Comparison of ENCODE assay signal across 21 cellular contexts in the genomic region with DNA sequence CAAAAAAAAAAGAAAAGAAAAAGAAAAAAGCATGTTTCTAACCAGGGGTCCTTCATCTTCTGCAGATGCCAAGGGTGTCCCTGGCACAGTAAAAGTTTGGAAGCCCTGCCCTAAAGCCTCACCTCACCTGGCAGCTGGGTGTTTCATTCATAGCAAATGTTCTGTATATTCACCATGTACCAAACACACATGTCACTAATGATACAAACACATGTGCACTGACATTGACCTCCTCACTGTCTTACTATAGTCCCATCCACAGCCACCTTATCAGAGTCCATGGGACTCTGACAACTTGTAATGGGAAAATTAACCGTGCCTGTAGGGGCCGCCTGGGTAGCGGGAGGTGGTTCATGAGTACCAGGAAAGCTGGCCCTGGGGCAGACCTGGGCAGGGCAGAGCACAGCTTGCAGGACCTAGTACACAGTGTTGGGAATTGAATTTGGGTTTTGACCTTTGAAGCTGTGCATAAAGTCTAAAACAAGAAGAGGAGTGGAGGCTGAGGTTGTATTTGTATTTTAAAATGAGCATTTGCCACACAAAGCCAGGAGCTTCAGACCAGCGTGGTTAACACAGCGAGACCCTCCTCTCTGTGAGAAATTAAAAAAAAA. TPM values are rescaled to one million over a fixed set of nuclear protein-coding genes. Genes with fewer than 3 reads are reported as not detected.
DNase-seq lines count a peak whose midpoint lies in the region; ATAC-seq, FAIRE-seq and TF ChIP-seq lines count a peak whose summit lies in the region.
"Had no signal": no experiment of that assay in that cellular context is flagged by ENCODE, and none has a peak within 500 bp of the region (broad histone marks: within the 10 kb centered on the region; RNA-seq: fewer than 3 reads in every experiment).

No MANE protein-coding gene starts in this region.

- H3K9ac ChIP-seq in H1 (replicated peaks in 1 of 4; ENCODE audit: extremely low read depth in 1 of 4, low read depth in 3 of 4, low read length in 3 of 4) = no peak overlapping the region
- H3K9ac ChIP-seq: GM23248 had no signal

- H2AK5ac ChIP-seq in H1 (ENCODE audit: low read depth, low read length) = no peak overlapping the region

- no peak overlapping the region for H2BK5ac ChIP-seq in H1 (ENCODE audit: low read depth, low read length)

- no peak overlapping the region for H4K91ac ChIP-seq in H1 (replicated peaks; ENCODE audit: insufficient read length, low read length)

- H3K4ac ChIP-seq in H1 (replicated peaks; ENCODE audit: insufficient read length, low read depth, low read length) = no peak overlapping the region

- H3K9me3 ChIP-seq in H1 (ENCODE audit: insufficient read depth in 2 of 2, low read depth in 1 of 2, low read length in 1 of 2) (no peaks in the 10 kb centered on the region), right lobe of liver (no peaks in the 10 kb centered on the region)
- H3K9me3 ChIP-seq: BE2C, Caco-2 had no signal

- H3K36me3 ChIP-seq in GM23338 (ENCODE audit: insufficient read depth) (peaks cover 5% of the 10 kb centered on the region; the same call in 1 of the 2 replicates), H1 (ENCODE audit: control insufficient read depth in 2 of 4, insufficient read depth in 4 of 4, low read length in 3 of 4) (peaks cover 0 to 5% (median 0%) of the 10 kb centered on the region in 4 experiments; a peak in 1 of 8 replicates), right lobe of liver (no peaks in the 10 kb centered on the region)

- DNase-seq in GM23338 (ENCODE audit: low spot score) (no peak), H1 (ENCODE audit: low read depth in 1 of 2, low spot score in 2 of 2) (no peak), right lobe of liver (peak; percentile 79 to 89 (median 88)), NAMALWA (ENCODE audit: low spot score) (no peak)
- DNase-seq: ACHN; BE2C; Caco-2; CD4-positive, CD25-positive, alpha-beta regulatory T cell; DMS79; GDM1; GM23248; H7; HFFc6; KG1 had no signal

- H3K27me3 ChIP-seq in GM23338 (ENCODE audit: insufficient read depth) (peaks cover 11% of the 10 kb centered on the region; the same call in 1 of the 2 replicates), H1 (replicated peaks in 1 of 4; ENCODE audit: control insufficient read depth in 3 of 4, extremely low read depth in 1 of 4, insufficient read depth in 3 of 4, low read length in 3 of 4) (peaks cover 0 to 5% (median 2%) of the 10 kb centered on the region in 4 experiments; a peak in 2 of 7 replicates), right lobe of liver (no peaks in the 10 kb centered on the region)
- H3K27me3 ChIP-seq: BE2C had no signal

- no peaks in the 10 kb centered on the region for H3K9me2 ChIP-seq in GM23338 (ENCODE audit: insufficient read depth)

- TF ChIP-seq RAD21 in H1 (IDR thresholded peaks at IDR 0.05 in 1 of 2, conservative IDR thresholded peaks at IDR 0.05 in 1 of 2; ENCODE audit: low read depth in 2 of 2, low read length in 2 of 2) = no peak

- H3K27ac Mint-ChIP-seq in GM23338 = no peak overlapping the region
- H3K27ac Mint-ChIP-seq: CD4-positive, CD25-positive, alpha-beta regulatory T cell; HFFc6 had no signal

- H4K5ac ChIP-seq in H1 (ENCODE audit: insufficient read length, low read depth, low read length) = no peak overlapping the region

- no peak overlapping the region for H3K4me3 Mint-ChIP-seq in GM23338
- H3K4me3 Mint-ChIP-seq: HFFc6 had no signal

- peak overlapping the region; percentile 48 for H3K4me2 ChIP-seq in GM23338
- H3K4me2 ChIP-seq in H1 (ENCODE audit: insufficient read depth in 1 of 2, low read depth in 2 of 2, low read length in 2 of 2) = peak overlapping the region in 1 of 2 experiments; percentile 42; a peak in 1 of 4 replicates

- H2BK12ac ChIP-seq in H1 (ENCODE audit: low read depth, low read length) = no peak overlapping the region

- no peaks in the 10 kb centered on the region for H3K79me1 ChIP-seq in H1 (ENCODE audit: low read depth, low read length)

- TF ChIP-seq CTCF in GM23338 (conservative IDR thresholded peaks at IDR 0.05; ENCODE audit: low read depth in 2 of 2) = no peak
- no peak for TF ChIP-seq CTCF in H1 (IDR thresholded peaks at IDR 0.05; ENCODE audit: control extremely low read depth in 1 of 3, insufficient read depth in 1 of 3, low read depth in 1 of 3, low read length in 3 of 3)
- peak in 3 of 4 donors; percentile 5 to 32 (median 15) for TF ChIP-seq CTCF in right lobe of liver (IDR thresholded peaks at IDR 0.05)

- H3K14ac ChIP-seq in H1 (ENCODE audit: insufficient read length) = no peak overlapping the region

- no peak for FAIRE-seq in H1 (lab: Jason Lieb, UNC)
- FAIRE-seq: D721Med, HTR-8/SVneo had no signal

- H3K9me3 Mint-ChIP-seq in GM23338 = no peaks in the 10 kb centered on the region
- H3K9me3 Mint-ChIP-seq: CD4-positive, CD25-positive, alpha-beta regulatory T cell; HFFc6; IgD-negative memory B cell had no signal

- peaks cover 3% of the 10 kb centered on the region; the same call in 1 of the 2 replicates for H3K79me2 ChIP-seq in GM23338 (replicated peaks; ENCODE audit: insufficient read depth)
- H3K79me2 ChIP-seq in H1 (ENCODE audit: control insufficient read depth in 1 of 2, insufficient read depth in 2 of 2, low read length in 2 of 2) = no peaks in the 10 kb centered on the region; a peak in 1 of 4 replicates

- no peak overlapping the region for H2BK15ac ChIP-seq in H1 (ENCODE audit: low read length)

- H2BK20ac ChIP-seq in H1 (ENCODE audit: low read length) = 0 out of 2 replicates have a peak overlapping the region, but pooled peaks have one; percentile 61

- ATAC-seq in GM23338 (no peak), right lobe of liver (peak; percentile 78 to 93 (median 86)), GM21576 (IDR thresholded peaks at IDR 0.05; ENCODE audit: unreplicated experiment) (no peak), GM18858 (IDR thresholded peaks at IDR 0.05; ENCODE audit: unreplicated experiment) (no peak)
- ATAC-seq: HCT116 had no signal

- TF ChIP-seq EP300 in H1 (IDR thresholded peaks at IDR 0.05; ENCODE audit: borderline replicate concordance in 1 of 2, low read depth in 2 of 2, low read length in 2 of 2) = no peak

- H3K27ac ChIP-seq in GM23338 (ENCODE audit: low read depth) = 0 out of 2 replicates have a peak overlapping the region, but pooled peaks have one; percentile 33
- H3K27ac ChIP-seq in H1 (ENCODE audit: low read depth, low read length) = no peak overlapping the region
- peak overlapping the region in 2 of 3 donors; percentile 32 to 77 for H3K27ac ChIP-seq in right lobe of liver
- H3K27ac ChIP-seq: GM23248 had no signal

- peaks cover 22% of the 10 kb centered on the region for H3K4me1 Mint-ChIP-seq in GM23338

- CTCF ChIA-PET in H1 (lab: Charles Lee; ENCODE audit: partially characterized antibody) = interaction anchor here (0.6 to 2.8 kb wide), 5 partner anchors 9 to 219 kb away, joined by 3 to 23 read pairs (median 3); no protein-coding TSS in a partner anchor

- H3K4me3 ChIP-seq in GM23338 (0 out of 2 replicates have a peak overlapping the region, but pooled peaks have one; percentile 13), H1 (ENCODE audit: extremely low read depth in 1 of 4, insufficient read depth in 2 of 4, low read depth in 3 of 4, low read length in 4 of 4) (no peak overlapping the region), right lobe of liver (no peak overlapping the region)
- H3K4me3 ChIP-seq: GM23248 had no signal

- peaks cover 22% of the 10 kb centered on the region for H3F3A ChIP-seq in GM23338 (replicated peaks; ENCODE audit: low read depth)

- H4K20me1 ChIP-seq in GM23338 (replicated peaks; ENCODE audit: insufficient read depth) (no peaks in the 10 kb centered on the region; the same call in 1 of the 2 replicates), H1 (replicated peaks in 1 of 2; ENCODE audit: control insufficient read depth in 1 of 2, insufficient read depth in 2 of 2, low read length in 2 of 2) (no peaks in the 10 kb centered on the region)

- H3K27me3 Mint-ChIP-seq in GM23338 (ENCODE audit: insufficient read depth, low read depth, poor library complexity) = peaks cover 23% of the 10 kb centered on the region
- H3K27me3 Mint-ChIP-seq: CD4-positive, CD25-positive, alpha-beta regulatory T cell; IgD-negative memory B cell had no signal

- intact Hi-C loops in right lobe of liver (cut with DNase I) = no loop called here

- H3K56ac ChIP-seq in H1 (replicated peaks; ENCODE audit: insufficient read length, low read depth, low read length) = no peak overlapping the region

- H4K8ac ChIP-seq in H1 (ENCODE audit: extremely low read depth, insufficient read depth, low read length) = no peak overlapping the region

- H3K36me3 Mint-ChIP-seq in GM23338 (ENCODE audit: low read depth) = peaks cover 32% of the 10 kb centered on the region
- H3K36me3 Mint-ChIP-seq: IgD-negative memory B cell had no signal

- H3K18ac ChIP-seq in H1 (ENCODE audit: extremely low read depth, low read length) = peak overlapping the region; percentile 32; the same call in 1 of the 2 replicates

- H3K23ac ChIP-seq in H1 (ENCODE audit: insufficient read length) = no peak overlapping the region

- POLR2A ChIA-PET in H1 (lab: Charles Lee; ENCODE audit: partially characterized antibody) = interaction anchor here (0.6 to 12.6 kb wide), 3 partner anchors 12 to 198 kb away, joined by 3 to 207 read pairs (median 5); a partner anchor contains a TSS

- no peak for TF ChIP-seq POLR2A in H1 (IDR thresholded peaks at IDR 0.05; ENCODE audit: control extremely low read depth in 1 of 2, low read depth in 2 of 2, low read length in 2 of 2)
- TF ChIP-seq POLR2A in right lobe of liver (IDR thresholded peaks at IDR 0.05) = no peak

- H3K4me1 ChIP-seq in GM23338 (ENCODE audit: insufficient read depth) = peaks cover 13% of the 10 kb centered on the region
- peaks cover 0 to 10% (median 6%) of the 10 kb centered on the region in 4 experiments; a peak in 6 of 7 replicates for H3K4me1 ChIP-seq in H1 (replicated peaks in 1 of 4; ENCODE audit: control insufficient read depth in 3 of 4, insufficient read depth in 4 of 4, low read length in 3 of 4)
- H3K4me1 ChIP-seq in right lobe of liver = peaks cover 0 to 26% (median 3%) of the 10 kb centered on the region in 4 donors
- H3K4me1 ChIP-seq: BE2C had no signal

- H2BK120ac ChIP-seq in H1 (replicated peaks; ENCODE audit: low read depth, low read length) = no peak overlapping the region

- H3K23me2 ChIP-seq in H1 (ENCODE audit: low read depth, low read length) = peaks cover 9% of the 10 kb centered on the region; the same call in 1 of the 2 replicates

- no peak overlapping the region for H2AFZ ChIP-seq in GM23338
- no peak overlapping the region for H2AFZ ChIP-seq in H1 (ENCODE audit: low read length)
- H2AFZ ChIP-seq: GM23248 had no signal

- WGBS in H1 (ENCODE audit: extremely low coverage in 1 of 2, insufficient coverage in 1 of 2, insufficient read length in 1 of 2, insufficient replicate concordance in 2 of 2, low coverage in 1 of 2, low lambda C conversion rate in 2 of 2, missing lambda C conversion rate in 1 of 2), 2 experiments = 80% methylated on average over 5 of the region's 5 CpGs; no CpG with 5 or more reads in 1 of the 2 experiments
- 49% methylated on average over 5 of the region's 5 CpGs for WGBS in right lobe of liver (ENCODE audit: insufficient coverage, low coverage, low lambda C conversion rate, missing lambda C conversion rate)

RNA-seq across cellular contexts. Expression of a gene that starts 6.4 kb away (rescaled TPM):
- total RNA-seq in GM23338 (2014; rRNA removed; shearing (Covaris generic)) = 101 and 102 TPM in 2 replicates
- polyA plus RNA-seq in GM23338 (2016; fragmentation: Nextera tagmentation; extraction: Ambion mirVana) = 32.3 and 37.7 TPM in 2 replicates
- 112 and 116 TPM in 2 replicates for total RNA-seq in H1 (2021; fragmentation: NEBNext Ultra II Directional; extraction: Animal tissue kit (Norgen Biotek cat#: 25700))
- polyA plus RNA-seq in H1 (2011; rRNA removed) = 128 and 182 TPM in 2 replicates
- polyA plus RNA-seq in H1 (2011; cell fraction: cytosol; rRNA removed) = 107 TPM
- polyA plus RNA-seq in H1 (2011; cell fraction: nucleus; rRNA removed) = 485 TPM
- polyA plus RNA-seq in H1 (2012, experiment 1 of 2) = 120 to 133 TPM (median 129 TPM) in 4 replicates
- polyA plus RNA-seq in H1 (2012, experiment 2 of 2) = 128 TPM
- 81.5 TPM for polyA plus RNA-seq in H1 (2013, experiment 1 of 2)
- 77.1 TPM for polyA plus RNA-seq in H1 (2013, experiment 2 of 2)
- polyA minus RNA-seq in H1 (2011; rRNA and poly(A)+ RNA removed) = 93.9 and 120 TPM in 2 replicates
- 99.0 TPM for polyA minus RNA-seq in H1 (2011; cell fraction: cytosol; rRNA and poly(A)+ RNA removed)
- polyA minus RNA-seq in H1 (2011; cell fraction: nucleus; rRNA and poly(A)+ RNA removed) = 145 TPM
- total RNA-seq in right lobe of liver = 100 to 1,000 TPM; 151 to 259 (median 181) TPM

RNA-seq across cellular contexts. Expression of a gene that starts 7.6 kb away (rescaled TPM):
- total RNA-seq in GM23338 (2014; rRNA removed; shearing (Covaris generic)) = 83.6 and 92.6 TPM in 2 replicates
- polyA plus RNA-seq in GM23338 (2016; fragmentation: Nextera tagmentation; extraction: Ambion mirVana) (52.5 and 58.0 TPM in 2 replicates), H1 (2011; rRNA removed) (70.6 and 78.6 TPM in 2 replicates)
- total RNA-seq in H1 (2021; fragmentation: NEBNext Ultra II Directional; extraction: Animal tissue kit (Norgen Biotek cat#: 25700)) = 98.6 and 110 TPM in 2 replicates
- 63.7 TPM for polyA plus RNA-seq in H1 (2011; cell fraction: cytosol; rRNA removed)
- 97.6 TPM for polyA plus RNA-seq in H1 (2011; cell fraction: nucleus; rRNA removed)
- polyA plus RNA-seq in H1 (2012, experiment 1 of 2) = 73.2 to 115 TPM (median 98.8 TPM) in 4 replicates
- 98.7 TPM for polyA plus RNA-seq in H1 (2012, experiment 2 of 2)
- polyA plus RNA-seq in H1 (2013, experiment 1 of 2) = 54.2 TPM
- polyA plus RNA-seq in H1 (2013, experiment 2 of 2) = 53.0 TPM
- polyA minus RNA-seq in H1 (2011; rRNA and poly(A)+ RNA removed) = 39.1 and 39.8 TPM in 2 replicates
- 125 TPM for polyA minus RNA-seq in H1 (2011; cell fraction: cytosol; rRNA and poly(A)+ RNA removed)
- 167 TPM for polyA minus RNA-seq in H1 (2011; cell fraction: nucleus; rRNA and poly(A)+ RNA removed)
- 1,000 to 10,000 TPM in 2 of 6 experiments, 100 to 1,000 TPM in 4; 195 to 1,174 (median 649) TPM for total RNA-seq in right lobe of liver

RNA-seq across cellular contexts. Expression of a gene that starts 19.3 kb away (rescaled TPM):
- total RNA-seq in GM23338 (2014; rRNA removed; shearing (Covaris generic)) = 1.2 and 10.1 TPM in 2 replicates
- 4.0 and 5.8 TPM in 2 replicates for polyA plus RNA-seq in GM23338 (2016; fragmentation: Nextera tagmentation; extraction: Ambion mirVana)
- 1.1 and 2.2 TPM in 2 replicates for total RNA-seq in H1 (2021; fragmentation: NEBNext Ultra II Directional; extraction: Animal tissue kit (Norgen Biotek cat#: 25700))
- polyA plus RNA-seq in H1 (2011; rRNA removed) = 3.7 and 3.8 TPM in 2 replicates
- polyA plus RNA-seq in H1 (2011; cell fraction: cytosol; rRNA removed) = 0.93 TPM
- polyA plus RNA-seq in H1 (2011; cell fraction: nucleus; rRNA removed) = 5.8 TPM
- polyA plus RNA-seq in H1 (2012, experiment 1 of 2) = 0.95 to 2.8 TPM (median 1.9 TPM) in 4 replicates
- 0.91 TPM for polyA plus RNA-seq in H1 (2012, experiment 2 of 2)
- polyA plus RNA-seq in H1 (2013, experiment 1 of 2) = 2.6 TPM
- 2.4 TPM for polyA plus RNA-seq in H1 (2013, experiment 2 of 2)
- not detected in 2 replicates for polyA minus RNA-seq in H1 (2011; rRNA and poly(A)+ RNA removed)
- polyA minus RNA-seq in H1 (2011; cell fraction: cytosol; rRNA and poly(A)+ RNA removed) = not detected
- polyA minus RNA-seq in H1 (2011; cell fraction: nucleus; rRNA and poly(A)+ RNA removed) = 2.3 TPM
- 1 to 10 TPM in 3 of 6 experiments, under 1 TPM in 2, not detected in 1; 0.73 to 1.7 (median 1.4) TPM for total RNA-seq in right lobe of liver
- total RNA-seq: Daoy, HFFc6 had no signal

RNA-seq across cellular contexts. Expression of a gene that starts 45.5 kb away (rescaled TPM):
- 29.4 and 34.4 TPM in 2 replicates for total RNA-seq in GM23338 (2014; rRNA removed; shearing (Covaris generic))
- polyA plus RNA-seq in GM23338 (2016; fragmentation: Nextera tagmentation; extraction: Ambion mirVana) (18.0 and 18.2 TPM in 2 replicates), H1 (2011; rRNA removed) (29.6 and 42.5 TPM in 2 replicates)
- total RNA-seq in H1 (2021; fragmentation: NEBNext Ultra II Directional; extraction: Animal tissue kit (Norgen Biotek cat#: 25700)) = 22.2 and 29.6 TPM in 2 replicates
- polyA plus RNA-seq in H1 (2011; cell fraction: cytosol; rRNA removed) = 41.4 TPM
- polyA plus RNA-seq in H1 (2011; cell fraction: nucleus; rRNA removed) = 213 TPM
- polyA plus RNA-seq in H1 (2012, experiment 1 of 2) = 28.3 to 30.2 TPM (median 29.2 TPM) in 4 replicates
- 10.6 TPM for polyA plus RNA-seq in H1 (2012, experiment 2 of 2)
- 27.2 TPM for polyA plus RNA-seq in H1 (2013, experiment 1 of 2)
- polyA plus RNA-seq in H1 (2013, experiment 2 of 2) = 24.3 TPM
- 21.4 and 22.4 TPM in 2 replicates for polyA minus RNA-seq in H1 (2011; rRNA and poly(A)+ RNA removed)
- 10.3 TPM for polyA minus RNA-seq in H1 (2011; cell fraction: cytosol; rRNA and poly(A)+ RNA removed)
- 30.9 TPM for polyA minus RNA-seq in H1 (2011; cell fraction: nucleus; rRNA and poly(A)+ RNA removed)
- total RNA-seq in right lobe of liver = 10 to 100 TPM in 3 of 6 experiments, 1 to 10 TPM in 3; 4.7 to 14.7 (median 9.0) TPM

Comparison
In these comparisons a context has a peak if more than half of its experiments do, and no peak if none do; other contexts are left out.
1. ATAC-seq: peak in right lobe of liver (4 of 4); none in GM23338 (single experiment), GM21576 (single experiment) and GM18858 (single experiment).
2. DNase-seq: peak in right lobe of liver (3 of 3); none in GM23338 (single experiment), H1 (0 of 2) and NAMALWA (single experiment).
3. CTCF ChIP-seq: peak in right lobe of liver (3 of 4); none in GM23338 (0 of 2) and H1 (0 of 3).